8 cellular contexts compared by ENCODE assay signal in genomic region chr1:9787702-9788101, GRCh38. TPM values are rescaled to one million over a fixed set of nuclear protein-coding genes. Genes with fewer than 3 reads are reported as not detected.
DNase-seq lines count a peak whose midpoint lies in the region; ATAC-seq lines count a peak whose summit lies in the region.

No MANE protein-coding gene starts in this region.

- in situ Hi-C loops in KBM-7 (cut with MboI; ENCODE audit: low pct_unique_long_range_greater_than_20kb, low sequenced_read_pairs), result no loop called here

- DNase-seq in KBM-7 (peak; percentile 57), left lobe of liver (ENCODE audit: low spot score) (no peak), NCI-H128 (lab: John Stamatoyannopoulos, UW; ENCODE audit: unreplicated experiment) (no peak), DMS153 treated with DMSO at 0.1 percent for 48 hours (lab: John Stamatoyannopoulos, UW; ENCODE audit: unreplicated experiment) (no peak)
- DNase-seq in activated CD8-positive, alpha-beta memory T cell treated with anti-CD3 and anti-CD28 coated beads, Interleukin-2, amount 50 U/mL, for 48 hours, result peak; percentile 64
- peak; percentile 43 to 46 for DNase-seq in stimulated activated CD4-positive, alpha-beta T cell treated with anti-CD3 and anti-CD28 coated beads, Interleukin-2, amount 100 ng/mL, for 48 hours

- ATAC-seq in GM18909 (IDR thresholded peaks at IDR 0.05; ENCODE audit: poor library complexity, unreplicated experiment) (peak; percentile 69), GM18858 (IDR thresholded peaks at IDR 0.05; ENCODE audit: unreplicated experiment) (no peak), left lobe of liver (no peak)

RNA-seq across cellular contexts. Expression of gene CLSTN1, which starts 36.1 kb away (rescaled TPM):
- 8.1 TPM for total RNA-seq in left lobe of liver

Comparison
In these comparisons a context has a peak if more than half of its experiments do, and no peak if none do; other contexts are left out.
1. DNase-seq: peak in KBM-7 (single experiment), activated CD8-positive, alpha-beta memory T cell treated with anti-CD3 and anti-CD28 coated beads, Interleukin-2, amount 50 U/mL, for 48 hours (single experiment) and stimulated activated CD4-positive, alpha-beta T cell treated with anti-CD3 and anti-CD28 coated beads, Interleukin-2, amount 100 ng/mL, for 48 hours (2 of 2); none in left lobe of liver (single experiment), NCI-H128 (single experiment) and DMS153 treated with DMSO at 0.1 percent for 48 hours (single experiment).